In genomic region chr10:26022831-26023230, GRCh38 we compare ENCODE assay signal across 8 cellular contexts.
"Had no signal": no experiment of that assay in that cellular context is flagged by ENCODE, and none has a peak within 500 bp of the region (broad histone marks: within the 10 kb centered on the region; RNA-seq: fewer than 3 reads in every experiment).

No MANE protein-coding gene starts in this region.

- DNase-seq: GDM1, GF-D8 had no signal

- ATAC-seq: GM12878 had no signal

- FAIRE-seq: G401.6, GM12878, GM12891, GM12892, GM18507, GM19239 had no signal

- H3K4me3 ChIP-seq: GM12878 had no signal
